ENCODE assay signal across 8 cellular contexts in genomic region chr20:38842558-38842981, GRCh38. TPM values are rescaled to one million over a fixed set of nuclear protein-coding genes. Genes with fewer than 3 reads are reported as not detected.
DNase-seq lines count a peak whose midpoint lies in the region; ATAC-seq and TF ChIP-seq lines count a peak whose summit lies in the region.

No MANE protein-coding gene starts in this region.

- peak overlapping the region; percentile 99 for H3K27ac Mint-ChIP-seq in central memory CD8-positive, alpha-beta T cell (ENCODE audit: low read depth)

- ATAC-seq in GM18511 (IDR thresholded peaks at IDR 0.05; ENCODE audit: unreplicated experiment), result peak; percentile 93
- ATAC-seq in HG02798 (IDR thresholded peaks at IDR 0.05; ENCODE audit: poor library complexity, unreplicated experiment), result peak; percentile 93
- no peak for ATAC-seq in central memory CD8-positive, alpha-beta T cell (replicated peaks; ENCODE audit: extremely low read depth, poor library complexity, severe bottlenecking)

- TF ChIP-seq EP300 in transverse colon (IDR thresholded peaks at IDR 0.05; ENCODE audit: low read depth), result no peak

- H3K36me3 Mint-ChIP-seq in central memory CD8-positive, alpha-beta T cell (ENCODE audit: insufficient read depth), result peaks cover 41% of the 10 kb centered on the region

- peak overlapping the region in 3 of 4 donors; percentile 4 to 63 (median 45) for H3K27ac ChIP-seq in transverse colon

- no peaks in the 10 kb centered on the region for H3K9me3 ChIP-seq in transverse colon

- in situ Hi-C loops in transverse colon (cut with MboI; ENCODE audit: low pct_ligation_motif_present in 1 of 4, low pct_unique_long_range_greater_than_20kb in 1 of 4, low sequenced_read_pairs in 3 of 4), result no loop called here

- 54 to 63% methylated on average over 1 of the region's 1 CpG for WGBS in transverse colon (ENCODE audit: low coverage in 1 of 2), 2 donors

- no peaks in the 10 kb centered on the region for H3K27me3 Mint-ChIP-seq in central memory CD8-positive, alpha-beta T cell

- TF ChIP-seq POLR2A in transverse colon (IDR thresholded peaks at IDR 0.05), result no peak

- no peak for TF ChIP-seq CTCF in transverse colon (IDR thresholded peaks at IDR 0.05)

- intact Hi-C loops in transverse colon (cut with DNase I; ENCODE audit: low total_unique reads), result no loop called here

- no peaks in the 10 kb centered on the region for H3K4me1 ChIP-seq in transverse colon

- H3K4me1 Mint-ChIP-seq in central memory CD8-positive, alpha-beta T cell, result peaks cover 63% of the 10 kb centered on the region

- no peaks in the 10 kb centered on the region for H3K9me3 Mint-ChIP-seq in central memory CD8-positive, alpha-beta T cell

- peak overlapping the region; percentile 78 for H3K4me3 Mint-ChIP-seq in central memory CD8-positive, alpha-beta T cell

- no peaks in the 10 kb centered on the region for H3K27me3 ChIP-seq in transverse colon

- no peak overlapping the region for H3K4me3 ChIP-seq in transverse colon

- H3K36me3 ChIP-seq in transverse colon, result no peaks in the 10 kb centered on the region

- DNase-seq in OCI-M1 (lab: John Stamatoyannopoulos, UW) (peak; percentile 72), transverse colon (peak; percentile 73), NCI-H2227 treated with DMSO at 0.1 percent for 48 hours (lab: John Stamatoyannopoulos, UW) (no peak), superior temporal gyrus (ENCODE audit: extremely low spot score) (no peak), NCI-H1417 (lab: John Stamatoyannopoulos, UW) (no peak)
- no peak for DNase-seq in central memory CD8-positive, alpha-beta T cell (ENCODE audit: low spot score in 2 of 2)

RNA-seq across cellular contexts. Expression of gene PPP1R16B, which starts 37.1 kb away (rescaled TPM):
- 10 to 100 TPM in 2 of 4 donors, 1 to 10 TPM in 2; 1.8 to 11.1 (median 7.0) TPM for total RNA-seq in transverse colon

Comparison
In these comparisons a context has a peak if more than half of its experiments do, and no peak if none do; other contexts are left out.
1. DNase-seq: peak in OCI-M1 (single experiment) and transverse colon (single experiment); none in central memory CD8-positive, alpha-beta T cell (0 of 2), NCI-H2227 treated with DMSO at 0.1 percent for 48 hours (single experiment), superior temporal gyrus (single experiment) and NCI-H1417 (0 of 3).